Comparison of ENCODE assay signal across 1 cellular context in genomic region chr5:157379983-157380382, GRCh38.
TF ChIP-seq lines count a peak whose summit lies in the region.

No MANE protein-coding gene starts in this region.

TF ChIP-seq in GM23338, 12 proteins besides CTCF, POLR2A, EP300 and RAD21 (continued from another document):
- TF ChIP-seq REST (IDR thresholded peaks at IDR 0.05; ENCODE audit: unreplicated experiment) (no peak), ZNF462 (CRISPR knock-in tag; IDR thresholded peaks at IDR 0.05) (no peak)
